ENCODE assay signal across 17 cellular contexts in the genomic region with DNA sequence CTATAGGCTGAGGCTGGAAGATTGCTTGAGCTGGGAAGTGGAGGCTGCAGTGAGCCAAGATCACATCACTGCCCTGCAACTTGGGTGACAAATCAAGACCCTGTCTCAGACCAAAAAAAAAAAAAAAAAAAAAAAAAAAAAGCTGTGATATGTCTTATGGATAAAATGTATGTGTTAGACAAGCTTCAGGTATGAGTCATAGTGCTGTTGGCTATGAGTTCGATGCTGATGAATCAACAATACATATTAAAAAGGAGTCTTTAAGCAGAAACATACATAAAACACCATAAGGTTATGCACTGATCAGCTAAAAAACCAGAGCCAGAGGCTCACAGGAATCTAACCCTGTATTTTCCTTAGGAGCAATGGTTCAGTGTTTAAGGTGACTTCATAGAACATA.
"Had no signal": no experiment of that assay in that cellular context is flagged by ENCODE, and none has a peak within 500 bp of the region (broad histone marks: within the 10 kb centered on the region; RNA-seq: fewer than 3 reads in every experiment).

No MANE protein-coding gene starts in this region.

- H3K36me3 ChIP-seq: colonic mucosa, left ventricle myocardium inferior, sigmoid colon had no signal

- ATAC-seq: activated T-helper 17 cell treated with anti-CD3 and anti-CD28 coated beads, Interleukin-2, amount 50 U/mL, for 72 hours; stimulated activated memory B cell treated with anti-CD40 and anti-IgM and Interleukin-4, amounts not matched to agents 10 μg/mL and 1 μg/mL and 100 μg/mL, for 72 hours had no signal

- H3K27me3 ChIP-seq: colonic mucosa, sigmoid colon had no signal

- H3K27ac ChIP-seq: colonic mucosa, left ventricle myocardium inferior, sigmoid colon had no signal

- H3K4me3 ChIP-seq: colonic mucosa, left ventricle myocardium inferior, sigmoid colon had no signal

- DNase-seq: activated B cell treated with CpG ODN at 0.5 μM for 24 hours; activated CD4-positive, alpha-beta memory T cell treated with anti-CD3 and anti-CD28 coated beads for 36 hours; activated CD4-positive, alpha-beta T cell treated with anti-CD3 and anti-CD28 coated beads for 4 hours; activated naive CD4-positive, alpha-beta T cell treated with Interleukin-2 at 50 U/mL for 16 hours; activated naive CD8-positive, alpha-beta T cell treated with anti-CD3 and anti-CD28 coated beads, Interleukin-2, amount 10 ng/mL, durations not matched to agents 7 days and 5 days; amygdala; colonic mucosa; head of caudate nucleus; kidney glomerular epithelial cell; left ventricle myocardium inferior; nephron progenitor cell; nucleus accumbens; posterior cingulate gyrus; sigmoid colon; stimulated activated CD4-positive, alpha-beta T cell treated with anti-CD3 and anti-CD28 coated beads, Interleukin-4, amount 100 ng/mL, for 24 hours had no signal

- H3K9me3 ChIP-seq: colonic mucosa, left ventricle myocardium inferior, sigmoid colon had no signal

- H3K4me1 ChIP-seq: colonic mucosa had no signal
